14 cellular contexts compared by ENCODE assay signal in the genomic region with DNA sequence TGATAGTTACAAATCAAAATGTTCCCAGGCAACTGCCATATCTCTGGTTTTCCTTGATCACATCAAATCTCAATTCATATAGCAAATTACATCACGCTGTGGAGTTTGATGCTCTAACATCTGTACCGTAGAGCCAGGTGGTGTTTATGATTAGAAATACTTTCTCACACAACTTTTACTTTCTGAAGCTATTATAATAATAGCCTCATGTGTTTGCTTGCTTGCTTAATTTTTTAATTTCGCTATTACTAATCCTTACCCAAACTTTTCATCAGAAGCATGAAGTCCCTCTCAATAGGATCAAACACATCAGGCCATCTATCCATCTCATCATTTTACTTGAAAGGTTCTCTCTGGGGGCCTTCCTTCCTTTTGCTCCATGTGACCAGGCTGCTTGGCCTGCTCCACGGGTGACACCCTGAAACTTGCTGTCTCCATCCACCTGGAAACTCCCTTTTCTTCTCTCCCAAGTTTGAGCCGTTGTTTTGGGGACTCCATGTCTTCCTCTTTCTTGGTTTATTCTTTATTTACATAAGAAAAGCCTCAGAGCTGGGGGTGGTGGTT.
A peak's percentile ranks its signal among the peaks of the same experiment; 100 is the strongest.
DNase-seq lines count a peak whose midpoint lies in the region; ATAC-seq and TF ChIP-seq lines count a peak whose summit lies in the region.
"Had no signal": no experiment of that assay in that cellular context is flagged by ENCODE, and none has a peak within 500 bp of the region (broad histone marks: within the 10 kb centered on the region; RNA-seq: fewer than 3 reads in every experiment).

No MANE protein-coding gene starts in this region.

- no peaks in the 10 kb centered on the region for H3K36me3 Mint-ChIP-seq in dendritic cell treated with granulocyte-macrophage colony-stimulating factor and Interleukin-4, amounts not matched to agents 40 ng/mL and 50 ng/mL, for 4 days (ENCODE audit: low read depth)
- H3K36me3 Mint-ChIP-seq in T-helper 2 cell treated with Interferon-gamma antibody and Interleukin-4, amounts not matched to agents 5 μg/mL and 100 μg/mL, for 36 hours (ENCODE audit: low read depth) = no peaks in the 10 kb centered on the region

- peaks cover 2% of the 10 kb centered on the region for H3K27me3 Mint-ChIP-seq in dendritic cell treated with granulocyte-macrophage colony-stimulating factor and Interleukin-4, amounts not matched to agents 40 ng/mL and 50 ng/mL, for 4 days
- peaks cover 11% of the 10 kb centered on the region for H3K27me3 Mint-ChIP-seq in T-helper 2 cell treated with Interferon-gamma antibody and Interleukin-4, amounts not matched to agents 5 μg/mL and 100 μg/mL, for 36 hours (ENCODE audit: low read depth)
- H3K27me3 Mint-ChIP-seq: CD4-positive, alpha-beta T cell had no signal

- TF ChIP-seq CTCF in GM12865 (IDR thresholded peaks at IDR 0.05; ENCODE audit: insufficient read depth, low read depth, low read length, missing control alignments) = no peak
- TF ChIP-seq CTCF in foreskin keratinocyte (conservative IDR thresholded peaks at IDR 0.05) = no peak

- H3K4me1 ChIP-seq in foreskin keratinocyte = no peaks in the 10 kb centered on the region
- H3K4me1 ChIP-seq: BE2C, Caco-2 had no signal

- H3K27me3 ChIP-seq in foreskin keratinocyte = no peaks in the 10 kb centered on the region
- H3K27me3 ChIP-seq: BE2C had no signal

- no peak overlapping the region for H3K4me3 ChIP-seq in GM12865 (ENCODE audit: low read depth, low read length)

- peaks cover 34% of the 10 kb centered on the region for H3K4me1 Mint-ChIP-seq in dendritic cell treated with granulocyte-macrophage colony-stimulating factor and Interleukin-4, amounts not matched to agents 40 ng/mL and 50 ng/mL, for 4 days (ENCODE audit: low read depth)
- H3K4me1 Mint-ChIP-seq in T-helper 2 cell treated with Interferon-gamma antibody and Interleukin-4, amounts not matched to agents 5 μg/mL and 100 μg/mL, for 36 hours (ENCODE audit: low read depth) = no peaks in the 10 kb centered on the region

- peak; percentile 56 for ATAC-seq in HG02884 (IDR thresholded peaks at IDR 0.05; ENCODE audit: unreplicated experiment)
- ATAC-seq in foreskin keratinocyte = no peak

- peaks cover 26% of the 10 kb centered on the region for H3K9me3 Mint-ChIP-seq in dendritic cell treated with granulocyte-macrophage colony-stimulating factor and Interleukin-4, amounts not matched to agents 40 ng/mL and 50 ng/mL, for 4 days
- peaks cover 6% of the 10 kb centered on the region for H3K9me3 Mint-ChIP-seq in T-helper 2 cell treated with Interferon-gamma antibody and Interleukin-4, amounts not matched to agents 5 μg/mL and 100 μg/mL, for 36 hours

- intact Hi-C loops in dendritic cell treated with granulocyte-macrophage colony-stimulating factor and Interleukin-4, amounts not matched to agents 40 ng/mL and 50 ng/mL, for 4 days (cut with micrococcal nuclease) = no loop called here

- DNase-seq in GM12865 (ENCODE audit: low read depth) = peak; percentile 40
- no peak for DNase-seq in foreskin keratinocyte
- no peak for DNase-seq in NCI-H748 (lab: John Stamatoyannopoulos, UW; ENCODE audit: unreplicated experiment)
- DNase-seq in T-helper 2 cell treated with Interferon-gamma antibody and Interleukin-4, amounts not matched to agents 5 μg/mL and 100 μg/mL, for 36 hours (ENCODE audit: low spot score) = no peak
- DNase-seq: ACHN; BE2C; Caco-2; CD4-positive, alpha-beta T cell; H9 had no signal

- no peak overlapping the region for H3K27ac ChIP-seq in foreskin keratinocyte
- H3K27ac ChIP-seq: C4-2B, HL-60, KMS-11 had no signal

- H3K4me3 Mint-ChIP-seq in dendritic cell treated with granulocyte-macrophage colony-stimulating factor and Interleukin-4, amounts not matched to agents 40 ng/mL and 50 ng/mL, for 4 days = no peak overlapping the region
- no peak overlapping the region for H3K4me3 Mint-ChIP-seq in T-helper 2 cell treated with Interferon-gamma antibody and Interleukin-4, amounts not matched to agents 5 μg/mL and 100 μg/mL, for 36 hours
- H3K4me3 Mint-ChIP-seq: CD4-positive, alpha-beta T cell; H9 had no signal

- H3K27ac Mint-ChIP-seq in dendritic cell treated with granulocyte-macrophage colony-stimulating factor and Interleukin-4, amounts not matched to agents 40 ng/mL and 50 ng/mL, for 4 days = peak overlapping the region; percentile 35
- H3K27ac Mint-ChIP-seq in T-helper 2 cell treated with Interferon-gamma antibody and Interleukin-4, amounts not matched to agents 5 μg/mL and 100 μg/mL, for 36 hours = no peak overlapping the region
- H3K27ac Mint-ChIP-seq: CD4-positive, alpha-beta T cell; H9 had no signal
